27 cellular contexts compared by ENCODE assay signal in genomic region chr3:187702507-187703033, GRCh38. TPM values are rescaled to one million over a fixed set of nuclear protein-coding genes. Genes with fewer than 3 reads are reported as not detected.
"Had no signal": no experiment of that assay in that cellular context is flagged by ENCODE, and none has a peak within 500 bp of the region (broad histone marks: within the 10 kb centered on the region; RNA-seq: fewer than 3 reads in every experiment).

A gene with protein sequence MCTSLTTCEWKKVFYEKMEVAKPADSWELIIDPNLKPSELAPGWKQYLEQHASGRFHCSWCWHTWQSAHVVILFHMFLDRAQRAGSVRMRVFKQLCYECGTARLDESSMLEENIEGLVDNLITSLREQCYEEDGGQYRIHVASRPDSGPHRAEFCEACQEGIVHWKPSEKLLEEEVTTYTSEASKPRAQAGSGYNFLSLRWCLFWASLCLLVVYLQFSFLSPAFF (minus strand): TSS chr3:187702557. CDS start chr3:187702128, 429 bp downstream.

- H3K4me3 Mint-ChIP-seq: natural killer cell treated with Interleukin-12 subunit alpha and Interleukin-12 subunit beta and Interleukin-15 and Interleukin-18, amount 100 ng/mL, for 72 hours; stimulated activated memory B cell treated with anti-CD40 and anti-IgM and Interleukin-4, amounts not matched to agents 10 μg/mL and 1 μg/mL and 100 μg/mL, for 72 hours had no signal

- H3K27ac Mint-ChIP-seq: natural killer cell treated with Interleukin-12 subunit alpha and Interleukin-12 subunit beta and Interleukin-15 and Interleukin-18, amount 100 ng/mL, for 72 hours; stimulated activated memory B cell treated with anti-CD40 and anti-IgM and Interleukin-4, amounts not matched to agents 10 μg/mL and 1 μg/mL and 100 μg/mL, for 72 hours had no signal

- H3K4me1 ChIP-seq: ascending aorta, breast epithelium, lower lobe of right lung, sigmoid colon, spleen, thyroid gland had no signal

- H3K9me3 ChIP-seq: ascending aorta, breast epithelium, lower lobe of right lung, sigmoid colon, spleen, thyroid gland had no signal

- H3K4me3 ChIP-seq: ascending aorta, breast epithelium, coronary artery, lower lobe of right lung, sigmoid colon, spleen, thyroid gland had no signal

- DNase-seq: activated CD4-positive, CD25-positive, alpha-beta regulatory T cell treated with anti-CD3 and anti-CD28 coated beads, Interleukin-2, amount 50 U/mL, for 72 hours; activated CD8-positive, alpha-beta memory T cell treated with anti-CD3 and anti-CD28 coated beads for 24 hours; activated CD8-positive, alpha-beta memory T cell treated with anti-CD3 and anti-CD28 coated beads, Interleukin-2, amount 50 U/mL, for 48 hours; activated effector memory CD4-positive, alpha-beta T cell treated with anti-CD3 and anti-CD28 coated beads, Interleukin-2, amount 50 U/mL, for 16 hours; activated naive CD4-positive, alpha-beta T cell treated with anti-CD3 and anti-CD28 coated beads, Interleukin-2, amount 50 U/mL, for 16 hours; activated T-cell treated with anti-CD3 and anti-CD28 coated beads, Interleukin-2, amount 50 U/mL, for 48 hours; effector CD8-positive, alpha-beta T cell; glutamatergic neuron; hypothalamus; lower lobe of right lung; sigmoid colon; spleen; stimulated activated CD4-positive, alpha-beta T cell treated with anti-CD3 and anti-CD28 coated beads, Interleukin-4, amount 100 ng/mL, for 4 hours; thyroid gland had no signal

- H3K9me3 Mint-ChIP-seq: natural killer cell treated with Interleukin-12 subunit alpha and Interleukin-12 subunit beta and Interleukin-15 and Interleukin-18, amount 100 ng/mL, for 72 hours; stimulated activated memory B cell treated with anti-CD40 and anti-IgM and Interleukin-4, amounts not matched to agents 10 μg/mL and 1 μg/mL and 100 μg/mL, for 72 hours had no signal

- H3K27ac ChIP-seq: ascending aorta, breast epithelium, coronary artery, lower lobe of right lung, sigmoid colon, spleen, thyroid gland had no signal

- H3K36me3 Mint-ChIP-seq: natural killer cell treated with Interleukin-12 subunit alpha and Interleukin-12 subunit beta and Interleukin-15 and Interleukin-18, amount 100 ng/mL, for 72 hours; stimulated activated memory B cell treated with anti-CD40 and anti-IgM and Interleukin-4, amounts not matched to agents 10 μg/mL and 1 μg/mL and 100 μg/mL, for 72 hours had no signal

- H3K27me3 ChIP-seq: ascending aorta, breast epithelium, sigmoid colon, spleen, thyroid gland had no signal

- H3K4me1 Mint-ChIP-seq: stimulated activated memory B cell treated with anti-CD40 and anti-IgM and Interleukin-4, amounts not matched to agents 10 μg/mL and 1 μg/mL and 100 μg/mL, for 72 hours had no signal

- ATAC-seq: esophagus mucosa; lower lobe of right lung; stimulated activated memory B cell treated with anti-CD40 and anti-IgM and Interleukin-4, amounts not matched to agents 10 μg/mL and 1 μg/mL and 100 μg/mL, for 72 hours had no signal

- H3K36me3 ChIP-seq: ascending aorta, breast epithelium, lower lobe of right lung, sigmoid colon, spleen, thyroid gland had no signal

RNA-seq across cellular contexts. Expression of the gene that starts here (rescaled TPM):
- total RNA-seq: ascending aorta; breast epithelium; esophagus mucosa; fibroblast of villous mesenchyme; lower lobe of right lung; mesenteric fat pad; natural killer cell treated with Interleukin-12 subunit alpha and Interleukin-12 subunit beta and Interleukin-15 and Interleukin-18, amount 100 ng/mL, for 72 hours; renal cortical epithelial cell; sigmoid colon; spleen; subcutaneous adipose tissue; thyroid gland; urinary bladder had no signal
- polyA plus RNA-seq: adipose tissue, keratinocyte, sigmoid colon, spleen, urinary bladder had no signal
